ENCODE assay signal across 25 cellular contexts in genomic region chrY:7470037-7470436, GRCh38.
A peak's percentile ranks its signal among the peaks of the same experiment; 100 is the strongest.
DNase-seq lines count a peak whose midpoint lies in the region; ATAC-seq, FAIRE-seq and TF ChIP-seq lines count a peak whose summit lies in the region.
"Had no signal": no experiment of that assay in that cellular context is flagged by ENCODE, and none has a peak within 500 bp of the region (broad histone marks: within the 10 kb centered on the region; RNA-seq: fewer than 3 reads in every experiment).

No MANE protein-coding gene starts in this region.

- H2BK12ac ChIP-seq in H1 (ENCODE audit: low read depth, low read length): no peak overlapping the region

- no peaks in the 10 kb centered on the region for H3K36me3 ChIP-seq in ACC112 (ENCODE audit: insufficient read depth, low read length)
- H3K36me3 ChIP-seq in GM23248 (ENCODE audit: low read depth): no peaks in the 10 kb centered on the region
- H3K36me3 ChIP-seq in H1 (ENCODE audit: control insufficient read depth in 2 of 4, insufficient read depth in 4 of 4, low read length in 3 of 4): no peaks in the 10 kb centered on the region
- H3K36me3 ChIP-seq: BE2C, BLaER1 had no signal

- no peaks in the 10 kb centered on the region for H3K36me3 Mint-ChIP-seq in T-helper 2 cell treated with Interferon-gamma antibody and Interleukin-4, amounts not matched to agents 5 μg/mL and 100 μg/mL, for 36 hours (ENCODE audit: low read depth)
- H3K36me3 Mint-ChIP-seq: CD14-positive monocyte; CD4-positive, alpha-beta memory T cell; CD4-positive, CD25-positive, alpha-beta regulatory T cell; CD8-positive, alpha-beta memory T cell had no signal

- H2BK20ac ChIP-seq in H1 (ENCODE audit: low read length): no peak overlapping the region

- H2BK120ac ChIP-seq in H1 (replicated peaks; ENCODE audit: low read depth, low read length): no peak overlapping the region

- no peak for FAIRE-seq in A549 (lab: Jason Lieb, UNC)
- FAIRE-seq in H1 (lab: Jason Lieb, UNC): no peak
- FAIRE-seq in D721Med (lab: Jason Lieb, UNC): no peak
- FAIRE-seq: A204.1, GM12878, GM12892, GM18507, GM19239 had no signal

- H3K27me3 ChIP-seq in ACC112 (ENCODE audit: insufficient read depth, low read length) (no peaks in the 10 kb centered on the region), GM23248 (replicated peaks; ENCODE audit: insufficient read depth) (no peaks in the 10 kb centered on the region), H1 (replicated peaks in 1 of 4; ENCODE audit: control insufficient read depth in 3 of 4, extremely low read depth in 1 of 4, insufficient read depth in 3 of 4, low read length in 3 of 4) (no peaks in the 10 kb centered on the region)
- H3K27me3 ChIP-seq: BE2C, BLaER1 had no signal

- H2BK15ac ChIP-seq in H1 (ENCODE audit: low read length): no peak overlapping the region

- TF ChIP-seq EP300 in A549 (IDR thresholded peaks at IDR 0.05) (no peak), H1 (IDR thresholded peaks at IDR 0.05; ENCODE audit: borderline replicate concordance in 1 of 2, low read depth in 2 of 2, low read length in 2 of 2) (no peak)

- H3K9ac ChIP-seq in GM23248 (no peak overlapping the region), H1 (replicated peaks in 1 of 4; ENCODE audit: extremely low read depth in 1 of 4, low read depth in 3 of 4, low read length in 3 of 4) (no peak overlapping the region)
- H3K9ac ChIP-seq: BLaER1 had no signal

- H3K79me2 ChIP-seq in ACC112 (ENCODE audit: control insufficient read depth, insufficient read depth, low read length, unreplicated experiment): no peaks in the 10 kb centered on the region
- H3K79me2 ChIP-seq in GM23248 (ENCODE audit: insufficient read depth): no peaks in the 10 kb centered on the region
- H3K79me2 ChIP-seq in H1 (ENCODE audit: control insufficient read depth in 1 of 2, insufficient read depth in 2 of 2, low read length in 2 of 2): no peaks in the 10 kb centered on the region

- peaks cover 9% of the 10 kb centered on the region for H3K4me1 Mint-ChIP-seq in T-helper 2 cell treated with Interferon-gamma antibody and Interleukin-4, amounts not matched to agents 5 μg/mL and 100 μg/mL, for 36 hours (ENCODE audit: low read depth)
- H3K4me1 Mint-ChIP-seq: CD8-positive, alpha-beta memory T cell had no signal

- no peak overlapping the region for H3K23ac ChIP-seq in H1 (ENCODE audit: insufficient read length)

- no peaks in the 10 kb centered on the region for H3K23me2 ChIP-seq in H1 (ENCODE audit: low read depth, low read length)

- no peak overlapping the region for H2BK5ac ChIP-seq in H1 (ENCODE audit: low read depth, low read length)

- no peak overlapping the region for H3K18ac ChIP-seq in H1 (ENCODE audit: extremely low read depth, low read length)

- H3K9me3 ChIP-seq in A549 (no peaks in the 10 kb centered on the region), GM23248 (ENCODE audit: low read depth) (no peaks in the 10 kb centered on the region), H1 (ENCODE audit: insufficient read depth in 2 of 2, low read depth in 1 of 2, low read length in 1 of 2) (no peaks in the 10 kb centered on the region)
- H3K9me3 ChIP-seq: BE2C, BLaER1 had no signal

- no peak overlapping the region for H3K4me3 ChIP-seq in A549
- no peak overlapping the region for H3K4me3 ChIP-seq in ACC112 (ENCODE audit: low read depth, low read length)
- H3K4me3 ChIP-seq in GM23248: no peak overlapping the region
- H3K4me3 ChIP-seq in H1 (ENCODE audit: extremely low read depth in 1 of 4, insufficient read depth in 2 of 4, low read depth in 3 of 4, low read length in 4 of 4): no peak overlapping the region
- H3K4me3 ChIP-seq: BLaER1, GM12878 had no signal

- no peak for TF ChIP-seq CTCF in A549 (IDR thresholded peaks at IDR 0.05)
- TF ChIP-seq CTCF in H1 (IDR thresholded peaks at IDR 0.05; ENCODE audit: control extremely low read depth in 1 of 3, insufficient read depth in 1 of 3, low read depth in 1 of 3, low read length in 3 of 3): no peak
- TF ChIP-seq CTCF in D721Med (IDR thresholded peaks at IDR 0.05; ENCODE audit: insufficient read depth, missing control alignments): no peak

- in situ Hi-C loops in GM23248 (cut with MboI): no loop called here

- H3K4ac ChIP-seq in H1 (replicated peaks; ENCODE audit: insufficient read length, low read depth, low read length): no peak overlapping the region

- H3K4me1 ChIP-seq in A549 (no peaks in the 10 kb centered on the region), ACC112 (ENCODE audit: control insufficient read depth, insufficient read depth, low read length, unreplicated experiment) (peaks cover 40% of the 10 kb centered on the region), GM23248 (ENCODE audit: insufficient read depth) (peaks cover 42% of the 10 kb centered on the region), H1 (replicated peaks in 1 of 4; ENCODE audit: control insufficient read depth in 3 of 4, insufficient read depth in 4 of 4, low read length in 3 of 4) (no peaks in the 10 kb centered on the region)
- H3K4me1 ChIP-seq: BE2C, BLaER1 had no signal

- no peak overlapping the region for H4K5ac ChIP-seq in H1 (ENCODE audit: insufficient read length, low read depth, low read length)

- no peak overlapping the region for H4K8ac ChIP-seq in H1 (ENCODE audit: extremely low read depth, insufficient read depth, low read length)

- no peak overlapping the region for H2AK5ac ChIP-seq in H1 (ENCODE audit: low read depth, low read length)

- no peak overlapping the region for H3K27ac Mint-ChIP-seq in T-helper 2 cell treated with Interferon-gamma antibody and Interleukin-4, amounts not matched to agents 5 μg/mL and 100 μg/mL, for 36 hours
- H3K27ac Mint-ChIP-seq: CD14-positive monocyte; CD4-positive, alpha-beta memory T cell; CD4-positive, CD25-positive, alpha-beta regulatory T cell; CD8-positive, alpha-beta memory T cell had no signal

- no peak for DNase-seq in A549 (ENCODE audit: low read depth in 1 of 2, low spot score in 1 of 2)
- no peak for DNase-seq in GM23248
- DNase-seq in H1 (ENCODE audit: low read depth in 1 of 2, low spot score in 2 of 2): no peak
- no peak for DNase-seq in GM19238 (ENCODE audit: insufficient read length, low spot score)
- DNase-seq in putamen (ENCODE audit: low spot score): no peak
- no peak for DNase-seq in D721Med (ENCODE audit: insufficient read length, low spot score)
- no peak for DNase-seq in T-helper 2 cell treated with Interferon-gamma antibody and Interleukin-4, amounts not matched to agents 5 μg/mL and 100 μg/mL, for 36 hours (ENCODE audit: low spot score)
- DNase-seq: 8988T; ACHN; BE2C; C1 segment of cervical spinal cord; CD4-positive, alpha-beta memory T cell; CD4-positive, CD25-positive, alpha-beta regulatory T cell; CD8-positive, alpha-beta memory T cell; COR-L47; DMS79 treated with DMSO at 0.1 percent for 48 hours; GDM1 had no signal

- H3K14ac ChIP-seq in H1 (ENCODE audit: insufficient read length): no peak overlapping the region

- H2AFZ ChIP-seq in ACC112 (ENCODE audit: low read length, unreplicated experiment) (no peak overlapping the region), GM23248 (no peak overlapping the region), H1 (ENCODE audit: low read length) (no peak overlapping the region)

- no peaks in the 10 kb centered on the region for H3K27me3 Mint-ChIP-seq in T-helper 2 cell treated with Interferon-gamma antibody and Interleukin-4, amounts not matched to agents 5 μg/mL and 100 μg/mL, for 36 hours (ENCODE audit: low read depth)

- H3K4me2 ChIP-seq in A549 (no peak overlapping the region), GM23248 (ENCODE audit: unreplicated experiment) (no peak overlapping the region), H1 (ENCODE audit: insufficient read depth in 1 of 2, low read depth in 2 of 2, low read length in 2 of 2) (no peak overlapping the region)
- H3K4me2 ChIP-seq: BLaER1 had no signal

- no peak overlapping the region for H3K56ac ChIP-seq in H1 (replicated peaks; ENCODE audit: insufficient read length, low read depth, low read length)

- H3K9me3 Mint-ChIP-seq in T-helper 2 cell treated with Interferon-gamma antibody and Interleukin-4, amounts not matched to agents 5 μg/mL and 100 μg/mL, for 36 hours: no peaks in the 10 kb centered on the region
- H3K9me3 Mint-ChIP-seq: CD4-positive, alpha-beta memory T cell; CD4-positive, CD25-positive, alpha-beta regulatory T cell; CD8-positive, alpha-beta memory T cell had no signal

- H3F3A ChIP-seq in GM23248 (ENCODE audit: insufficient read depth): peaks cover 36% of the 10 kb centered on the region

- H4K20me1 ChIP-seq in GM23248 (ENCODE audit: insufficient read depth) (no peaks in the 10 kb centered on the region), H1 (replicated peaks in 1 of 2; ENCODE audit: control insufficient read depth in 1 of 2, insufficient read depth in 2 of 2, low read length in 2 of 2) (no peaks in the 10 kb centered on the region)
- H4K20me1 ChIP-seq: BLaER1 had no signal

- no peaks in the 10 kb centered on the region for H3K79me1 ChIP-seq in H1 (ENCODE audit: low read depth, low read length)

- no peak for ATAC-seq in A549
- ATAC-seq: GM12878 had no signal

- POLR2A ChIA-PET in A549 (lab: Yijun Ruan, JAX): no interaction called here
- POLR2A ChIA-PET in H1 (lab: Charles Lee; ENCODE audit: partially characterized antibody): no interaction called here

- TF ChIP-seq RAD21 in A549 (conservative IDR thresholded peaks at IDR 0.05 in 1 of 2, IDR thresholded peaks at IDR 0.05 in 1 of 2) (no peak), H1 (IDR thresholded peaks at IDR 0.05 in 1 of 2, conservative IDR thresholded peaks at IDR 0.05 in 1 of 2; ENCODE audit: low read depth in 2 of 2, low read length in 2 of 2) (no peak)

- no peak overlapping the region for H3K27ac ChIP-seq in A549
- peak overlapping the region; percentile 55 for H3K27ac ChIP-seq in ACC112 (ENCODE audit: low read depth, low read length)
- H3K27ac ChIP-seq in GM23248: peak overlapping the region; percentile 100
- no peak overlapping the region for H3K27ac ChIP-seq in H1 (ENCODE audit: low read depth, low read length)
- H3K27ac ChIP-seq: BLaER1 had no signal

- H4K91ac ChIP-seq in H1 (replicated peaks; ENCODE audit: insufficient read length, low read length): no peak overlapping the region

- no peaks in the 10 kb centered on the region for H3K9me2 ChIP-seq in GM23248 (ENCODE audit: insufficient read depth)

- CTCF ChIA-PET in A549 (lab: Yijun Ruan, JAX) (no interaction called here), H1 (lab: Charles Lee; ENCODE audit: partially characterized antibody) (no interaction called here)

- H3K4me3 Mint-ChIP-seq in T-helper 2 cell treated with Interferon-gamma antibody and Interleukin-4, amounts not matched to agents 5 μg/mL and 100 μg/mL, for 36 hours: no peak overlapping the region
- H3K4me3 Mint-ChIP-seq: CD14-positive monocyte; CD4-positive, alpha-beta memory T cell; CD4-positive, CD25-positive, alpha-beta regulatory T cell; CD8-positive, alpha-beta memory T cell had no signal

- TF ChIP-seq POLR2A in A549 (IDR thresholded peaks at IDR 0.05; ENCODE audit: low read length) (no peak), H1 (IDR thresholded peaks at IDR 0.05; ENCODE audit: control extremely low read depth in 1 of 2, low read depth in 2 of 2, low read length in 2 of 2) (no peak)

TF ChIP-seq in A549, 52 proteins besides CTCF, POLR2A, EP300 and RAD21:
- TF ChIP-seq ZC3H11A (IDR thresholded peaks at IDR 0.05): no peak
- peak; percentile 40 for TF ChIP-seq MAFK (IDR thresholded peaks at IDR 0.05; ENCODE audit: partially characterized antibody)
TF ChIP-seq in A549: peak in this region for 1.

TF ChIP-seq in H1, 55 proteins besides CTCF, POLR2A, EP300 and RAD21:
- TF ChIP-seq POLR2AphosphoS5 (IDR thresholded peaks at IDR 0.05; ENCODE audit: low read depth, low read length) (no peak), MAFK (IDR thresholded peaks at IDR 0.05; ENCODE audit: low read depth, low read length) (peak; percentile 88)

Comparison
In these comparisons a context has a peak if more than half of its experiments do, and no peak if none do; other contexts are left out.
1. H3K27ac ChIP-seq: peak in ACC112 (single experiment) and GM23248 (single experiment); none in A549 (0 of 2) and H1 (single experiment).
2. Of the 18 proteins assayed by ChIP-seq in both H1 and A549: peak only in H1: none; only in A549: none; in both: MAFK; in neither: 17.